In genomic region chr5:139637438-139638089, GRCh38 we compare ENCODE assay signal across 1 cellular context.
TF ChIP-seq lines count a peak whose summit lies in the region.

No MANE protein-coding gene starts in this region.

TF ChIP-seq in GM12878, 131 proteins besides CTCF, POLR2A, EP300 and RAD21 (continued from another document and continues in another):
- TF ChIP-seq SKIL (IDR thresholded peaks at IDR 0.05; ENCODE audit: low read depth, poor library complexity, severe bottlenecking), result no peak
- no peak for TF ChIP-seq MYB (IDR thresholded peaks at IDR 0.05; ENCODE audit: borderline replicate concordance, low read depth, low read length)
- TF ChIP-seq ZNF274 (IDR thresholded peaks at IDR 0.05; ENCODE audit: insufficient read depth, insufficient read length), result no peak
- no peak for TF ChIP-seq HDAC2 (IDR thresholded peaks at IDR 0.05)
- no peak for TF ChIP-seq SMARCA5 (IDR thresholded peaks at IDR 0.05)
- no peak for TF ChIP-seq MLLT1 (IDR thresholded peaks at IDR 0.05)
- TF ChIP-seq MTA2 (IDR thresholded peaks at IDR 0.05; ENCODE audit: low read depth), result no peak
- TF ChIP-seq HCFC1 (IDR thresholded peaks at IDR 0.05; ENCODE audit: low read length), result 0 out of 2 replicates have a peak, but pooled peaks have one; percentile 7
- TF ChIP-seq NFXL1 (IDR thresholded peaks at IDR 0.05; ENCODE audit: borderline replicate concordance), result no peak
- TF ChIP-seq ELK1 (IDR thresholded peaks at IDR 0.05; ENCODE audit: low read depth, low read length), result peak; percentile 49; the same call in 1 of the 2 replicates
- no peak for TF ChIP-seq CUX1 (IDR thresholded peaks at IDR 0.05; ENCODE audit: insufficient replicate concordance, low read depth, low read length)
- no peak; the same call in 1 of the 2 replicates for TF ChIP-seq MAX (IDR thresholded peaks at IDR 0.05; ENCODE audit: low read depth, low read length)
- TF ChIP-seq SIN3A (IDR thresholded peaks at IDR 0.05; ENCODE audit: low read depth, low read length), result peak; percentile 85; the same call in 1 of the 2 replicates
- no peak for TF ChIP-seq KLF5 (IDR thresholded peaks at IDR 0.05; ENCODE audit: partially characterized antibody)
- TF ChIP-seq POLR2AphosphoS2 (IDR thresholded peaks at IDR 0.05; ENCODE audit: low read depth, low read length), result peak; percentile 33; the same call in 1 of the 2 replicates
- no peak for TF ChIP-seq SMAD1 (IDR thresholded peaks at IDR 0.05; ENCODE audit: low read depth, partially characterized antibody)
- no peak; the same call in 1 of the 2 replicates for TF ChIP-seq CREM (IDR thresholded peaks at IDR 0.05; ENCODE audit: low read depth)
- peak; percentile 64; the same call in 1 of the 2 replicates for TF ChIP-seq TCF3 (IDR thresholded peaks at IDR 0.05; ENCODE audit: borderline replicate concordance, insufficient read depth, low read depth, low read length)
- TF ChIP-seq SUPT20H (IDR thresholded peaks at IDR 0.05; ENCODE audit: borderline replicate concordance, control insufficient read depth, low read depth, low read length), result no peak
- TF ChIP-seq TAF1 (IDR thresholded peaks at IDR 0.05; ENCODE audit: borderline replicate concordance, low read depth, low read length), result 0 out of 2 replicates have a peak, but pooled peaks have one; percentile 47
- no peak for TF ChIP-seq HSF1 (IDR thresholded peaks at IDR 0.05; ENCODE audit: low read depth, low read length)
- no peak for TF ChIP-seq BRCA1 (IDR thresholded peaks at IDR 0.05; ENCODE audit: low read depth, low read length)
- no peak for TF ChIP-seq ZNF384 (IDR thresholded peaks at IDR 0.05; ENCODE audit: borderline replicate concordance, low read depth, low read length)
- peak; percentile 90 for TF ChIP-seq YY1 (IDR thresholded peaks at IDR 0.05; ENCODE audit: low read depth, low read length)
- no peak for TF ChIP-seq ZZZ3 (IDR thresholded peaks at IDR 0.05; ENCODE audit: control insufficient read depth, insufficient read length, low read depth)
- no peak for TF ChIP-seq EZH2 (IDR thresholded peaks at IDR 0.05; ENCODE audit: borderline replicate concordance, control insufficient read depth, low read depth, low read length)
- no peak; the same call in 1 of the 2 replicates for TF ChIP-seq TARDBP (IDR thresholded peaks at IDR 0.05; ENCODE audit: borderline replicate concordance)
- TF ChIP-seq DPF2 (IDR thresholded peaks at IDR 0.05), result peak; percentile 70
- no peak for TF ChIP-seq MEF2A (IDR thresholded peaks at IDR 0.05; ENCODE audit: insufficient read depth, low read depth, low read length)
- TF ChIP-seq PAX8 (IDR thresholded peaks at IDR 0.05), result no peak
- TF ChIP-seq RELB (IDR thresholded peaks at IDR 0.05; ENCODE audit: low read depth), result peak; percentile 98
- TF ChIP-seq ZBTB40 (IDR thresholded peaks at IDR 0.05; ENCODE audit: borderline replicate concordance), result peak; percentile 56; the same call in 1 of the 2 replicates
- no peak for TF ChIP-seq BMI1 (IDR thresholded peaks at IDR 0.05; ENCODE audit: borderline replicate concordance)
- no peak for TF ChIP-seq SREBF1 (IDR thresholded peaks at IDR 0.05; ENCODE audit: low read length)
- TF ChIP-seq STAT3 (IDR thresholded peaks at IDR 0.05; ENCODE audit: low read depth, low read length), result no peak
- TF ChIP-seq POU2F2 (IDR thresholded peaks at IDR 0.05; ENCODE audit: borderline replicate concordance, low read depth, low read length), result no peak
- no peak; the same call in 1 of the 2 replicates for TF ChIP-seq NBN (IDR thresholded peaks at IDR 0.05)
- TF ChIP-seq E4F1 (IDR thresholded peaks at IDR 0.05; ENCODE audit: borderline replicate concordance, partially characterized antibody), result peak; percentile 74
- TF ChIP-seq BCL11A (IDR thresholded peaks at IDR 0.05; ENCODE audit: low read depth, low read length), result no peak
- TF ChIP-seq RCOR1 (conservative IDR thresholded peaks at IDR 0.05; ENCODE audit: low read depth, low read length), result no peak
